ENCODE assay signal across 10 cellular contexts in the genomic region with DNA sequence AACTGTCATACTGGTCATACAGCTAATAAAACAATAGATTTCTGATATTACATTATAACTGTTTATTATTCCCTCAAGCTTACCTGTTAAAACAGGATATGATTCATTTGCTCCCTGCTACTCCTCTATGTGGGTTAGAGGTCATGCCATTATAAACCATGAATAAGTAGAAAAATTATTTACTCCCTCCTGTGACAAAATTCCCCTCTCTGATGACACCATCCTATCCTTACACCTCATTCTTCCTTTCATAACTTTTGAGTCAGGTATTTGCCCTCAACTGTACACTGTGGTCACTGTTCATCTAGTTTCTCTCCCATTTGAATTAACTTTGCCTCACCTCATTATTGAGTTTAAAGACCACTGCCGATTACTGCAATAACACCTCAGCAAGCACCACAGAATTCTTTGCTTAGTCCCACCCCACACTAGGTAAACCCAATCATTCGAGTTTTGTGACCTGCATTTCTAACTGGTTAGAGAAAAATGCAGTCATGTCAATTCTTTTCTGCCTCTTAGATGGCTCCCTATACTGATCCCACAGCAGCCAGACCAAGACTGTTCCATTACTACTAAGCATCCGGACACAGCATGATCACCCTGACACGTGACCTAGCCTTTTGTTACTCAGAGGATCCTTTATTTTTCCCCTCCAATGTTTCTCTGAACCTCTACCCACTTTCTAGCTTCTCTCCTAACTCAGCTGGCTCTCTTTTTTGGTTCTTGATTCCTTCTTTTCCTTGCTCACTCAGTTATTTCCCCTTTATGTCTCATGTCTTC.
DNase-seq lines count a peak whose midpoint lies in the region; ATAC-seq and TF ChIP-seq lines count a peak whose summit lies in the region.
"Had no signal": no experiment of that assay in that cellular context is flagged by ENCODE, and none has a peak within 500 bp of the region (broad histone marks: within the 10 kb centered on the region; RNA-seq: fewer than 3 reads in every experiment).

No MANE protein-coding gene starts in this region.

- TF ChIP-seq CTCF in parathyroid adenoma (IDR thresholded peaks at IDR 0.05): no peak
- no peak for TF ChIP-seq CTCF in upper lobe of right lung (IDR thresholded peaks at IDR 0.05)

- H3K9me3 ChIP-seq in parathyroid adenoma (ENCODE audit: control insufficient read depth, low read length) (no peaks in the 10 kb centered on the region), upper lobe of right lung (no peaks in the 10 kb centered on the region)

- H3K79me2 ChIP-seq in parathyroid adenoma: no peaks in the 10 kb centered on the region

- H3K36me3 ChIP-seq in parathyroid adenoma (ENCODE audit: control insufficient read depth, insufficient read depth, low read length) (no peaks in the 10 kb centered on the region), upper lobe of right lung (no peaks in the 10 kb centered on the region)

- no peak overlapping the region for H3K4me3 ChIP-seq in parathyroid adenoma (ENCODE audit: low read depth, low read length)
- H3K4me3 ChIP-seq in upper lobe of right lung: no peak overlapping the region

- intact Hi-C loops in upper lobe of right lung (cut with DNase I): no loop called here
- intact Hi-C loops in posterior vena cava (cut with DNase I): no loop called here

- no peak overlapping the region for H3K9ac ChIP-seq in parathyroid adenoma

- no peak overlapping the region for H2AFZ ChIP-seq in parathyroid adenoma

- H3K4me1 ChIP-seq in parathyroid adenoma (no peaks in the 10 kb centered on the region), upper lobe of right lung (no peaks in the 10 kb centered on the region)

- peak overlapping the region; percentile 36 for H3K27ac ChIP-seq in parathyroid adenoma
- no peak overlapping the region for H3K27ac ChIP-seq in upper lobe of right lung

- ATAC-seq in GM21447 (IDR thresholded peaks at IDR 0.05; ENCODE audit: unreplicated experiment) (peak; percentile 36), upper lobe of right lung (no peak)

- DNase-seq in HPDE6-E6E7 (ENCODE audit: extremely low spot score): peak; percentile 41
- DNase-seq in dermis microvascular lymphatic vessel endothelial cell (ENCODE audit: low read depth in 2 of 2): peak; percentile 91 to 93
- DNase-seq in upper lobe of right lung: no peak
- no peak for DNase-seq in activated CD4-positive, alpha-beta T cell treated with anti-CD3 and anti-CD28 coated beads for 1 hour
- no peak for DNase-seq in posterior vena cava (ENCODE audit: low spot score)
- DNase-seq in activated naive CD4-positive, alpha-beta T cell treated with anti-CD3 and anti-CD28 coated beads, Interleukin-2, amount 50 U/mL, for 16 hours: no peak
- DNase-seq: COR-L47, NCI-H187 had no signal

- no peak overlapping the region for H3K4me2 ChIP-seq in parathyroid adenoma (ENCODE audit: low read length)

- no peaks in the 10 kb centered on the region for H3K27me3 ChIP-seq in parathyroid adenoma (ENCODE audit: control insufficient read depth, insufficient read depth, low read length)
- no peaks in the 10 kb centered on the region for H3K27me3 ChIP-seq in upper lobe of right lung

Comparison
In these comparisons a context has a peak if more than half of its experiments do, and no peak if none do; other contexts are left out.
1. DNase-seq: peak in HPDE6-E6E7 (single experiment) and dermis microvascular lymphatic vessel endothelial cell (2 of 2); none in upper lobe of right lung (single experiment), activated CD4-positive, alpha-beta T cell treated with anti-CD3 and anti-CD28 coated beads for 1 hour (single experiment), posterior vena cava (single experiment) and activated naive CD4-positive, alpha-beta T cell treated with anti-CD3 and anti-CD28 coated beads, Interleukin-2, amount 50 U/mL, for 16 hours (single experiment).